In genomic region chr13:45527699-45528462, GRCh38 we compare ENCODE assay signal across 22 cellular contexts.
DNase-seq lines count a peak whose midpoint lies in the region; ATAC-seq, FAIRE-seq and TF ChIP-seq lines count a peak whose summit lies in the region.
"Had no signal": no experiment of that assay in that cellular context is flagged by ENCODE, and none has a peak within 500 bp of the region (broad histone marks: within the 10 kb centered on the region; RNA-seq: fewer than 3 reads in every experiment).

No MANE protein-coding gene starts in this region.

- TF ChIP-seq CTCF in astrocyte (IDR thresholded peaks at IDR 0.05; ENCODE audit: insufficient read depth, low read depth, low read length) (no peak), right lobe of liver (IDR thresholded peaks at IDR 0.05) (no peak)

- no peaks in the 10 kb centered on the region for H3K27me3 Mint-ChIP-seq in astrocyte (ENCODE audit: low read depth, unreplicated experiment)
- H3K27me3 Mint-ChIP-seq: T-cell had no signal

- H3K27me3 ChIP-seq in HUES48 (ENCODE audit: control insufficient read depth, insufficient read depth, low read length) (no peaks in the 10 kb centered on the region), astrocyte (ENCODE audit: insufficient read depth, low read length) (no peaks in the 10 kb centered on the region), right lobe of liver (no peaks in the 10 kb centered on the region)
- H3K27me3 ChIP-seq: suprapubic skin had no signal

- H3K9me3 ChIP-seq in HUES48 (ENCODE audit: control insufficient read depth, insufficient read depth, low read length) (no peaks in the 10 kb centered on the region), astrocyte (ENCODE audit: insufficient read depth, low read depth, low read length) (no peaks in the 10 kb centered on the region), right lobe of liver (no peaks in the 10 kb centered on the region)
- H3K9me3 ChIP-seq: HAP-1, suprapubic skin had no signal

- peak overlapping the region; percentile 83 for H3K27ac ChIP-seq in HUES48 (ENCODE audit: low read depth, low read length)
- H3K27ac ChIP-seq in astrocyte (ENCODE audit: low read depth, low read length): peak overlapping the region; percentile 46
- H3K27ac ChIP-seq in right lobe of liver: peak overlapping the region in 1 of 3 donors; percentile 6
- H3K27ac ChIP-seq: parathyroid adenoma, suprapubic skin had no signal

- intact Hi-C loops in right lobe of liver (cut with DNase I): no loop called here

- no peaks in the 10 kb centered on the region for H3K9me3 Mint-ChIP-seq in astrocyte (ENCODE audit: unreplicated experiment)
- H3K9me3 Mint-ChIP-seq: T-cell, WTC11 had no signal

- no peak overlapping the region for H2AFZ ChIP-seq in astrocyte (ENCODE audit: low read depth, low read length)
- H2AFZ ChIP-seq: parathyroid adenoma had no signal

- H3K4me1 Mint-ChIP-seq in astrocyte (ENCODE audit: low read depth, unreplicated experiment): peaks cover 2% of the 10 kb centered on the region

- 50% methylated on average over 5 of the region's 6 CpGs for WGBS in right lobe of liver (ENCODE audit: insufficient coverage, low coverage, low lambda C conversion rate, missing lambda C conversion rate)

- no peak overlapping the region for H3K9ac ChIP-seq in HUES48 (ENCODE audit: low read depth, low read length)
- no peak overlapping the region for H3K9ac ChIP-seq in astrocyte (ENCODE audit: low read length)
- H3K9ac ChIP-seq: parathyroid adenoma had no signal

- peak overlapping the region; percentile 19 for H3K4me2 ChIP-seq in astrocyte (ENCODE audit: low read length)

- no peak for TF ChIP-seq POLR2A in right lobe of liver (IDR thresholded peaks at IDR 0.05)

- H4K20me1 ChIP-seq in astrocyte (ENCODE audit: insufficient read depth, low read length): peaks cover 9% of the 10 kb centered on the region

- peak; percentile 66 to 87 (median 70) for ATAC-seq in right lobe of liver
- ATAC-seq: left ventricle myocardium superior, T-cell, WTC11 had no signal

- H3K4me3 ChIP-seq in HUES48 (ENCODE audit: low read depth, low read length): no peak overlapping the region
- H3K4me3 ChIP-seq in astrocyte (ENCODE audit: insufficient read depth, low read depth, low read length): no peak overlapping the region
- H3K4me3 ChIP-seq in right lobe of liver: no peak overlapping the region
- H3K4me3 ChIP-seq: HAP-1, suprapubic skin had no signal

- peaks cover 3% of the 10 kb centered on the region for H3K79me2 ChIP-seq in astrocyte (ENCODE audit: insufficient read depth, low read length)
- H3K79me2 ChIP-seq: parathyroid adenoma had no signal

- DNase-seq in astrocyte (ENCODE audit: low read depth) (no peak), right lobe of liver (no peak), NCI-H526 (lab: John Stamatoyannopoulos, UW) (no peak), foreskin melanocyte (no peak), NCI-H2227 (lab: John Stamatoyannopoulos, UW; ENCODE audit: unreplicated experiment) (no peak)
- no peak for DNase-seq in activated CD8-positive, alpha-beta memory T cell treated with anti-CD3 and anti-CD28 coated beads for 24 hours
- DNase-seq: activated effector memory CD4-positive, alpha-beta T cell treated with Interleukin-2 at 50 U/mL for 16 hours; amniotic stem cell; C1 segment of cervical spinal cord; left ventricle myocardium superior; NCI-H1436 treated with DMSO at 0.1 percent for 48 hours; NCI-H2227 treated with DMSO at 0.1 percent for 48 hours; Right ventricle myocardium superior; stimulated activated CD4-positive, alpha-beta T cell treated with anti-CD3 and anti-CD28 coated beads, Interleukin-4, amount 100 ng/mL, for 1 hour; T-cell had no signal

- H3K27ac Mint-ChIP-seq in astrocyte (ENCODE audit: unreplicated experiment): no peak overlapping the region
- H3K27ac Mint-ChIP-seq: WTC11 had no signal

- no peak for FAIRE-seq in astrocyte (lab: Jason Lieb, UNC)
- FAIRE-seq: frontal cortex, GM18507 had no signal

- H3K4me1 ChIP-seq in HUES48 (ENCODE audit: control insufficient read depth, insufficient read depth, low read length) (peaks cover 20% of the 10 kb centered on the region), astrocyte (ENCODE audit: insufficient read depth, low read length) (no peaks in the 10 kb centered on the region), right lobe of liver (peaks cover 0 to 9% (median 0%) of the 10 kb centered on the region in 4 donors)

- no peak overlapping the region for H3K4me3 Mint-ChIP-seq in astrocyte (ENCODE audit: unreplicated experiment)
- H3K4me3 Mint-ChIP-seq: T-cell, WTC11 had no signal

- H3K36me3 ChIP-seq in HUES48 (ENCODE audit: control insufficient read depth, insufficient read depth, low read length) (peaks cover 53% of the 10 kb centered on the region), astrocyte (ENCODE audit: insufficient read depth, low read length) (peaks cover 27% of the 10 kb centered on the region), right lobe of liver (peaks cover 0 to 59% (median 30%) of the 10 kb centered on the region in 4 donors)

- H3K36me3 Mint-ChIP-seq in astrocyte (ENCODE audit: low read depth, unreplicated experiment): peaks cover 16% of the 10 kb centered on the region
